1 cellular context compared by ENCODE assay signal in the genomic region with DNA sequence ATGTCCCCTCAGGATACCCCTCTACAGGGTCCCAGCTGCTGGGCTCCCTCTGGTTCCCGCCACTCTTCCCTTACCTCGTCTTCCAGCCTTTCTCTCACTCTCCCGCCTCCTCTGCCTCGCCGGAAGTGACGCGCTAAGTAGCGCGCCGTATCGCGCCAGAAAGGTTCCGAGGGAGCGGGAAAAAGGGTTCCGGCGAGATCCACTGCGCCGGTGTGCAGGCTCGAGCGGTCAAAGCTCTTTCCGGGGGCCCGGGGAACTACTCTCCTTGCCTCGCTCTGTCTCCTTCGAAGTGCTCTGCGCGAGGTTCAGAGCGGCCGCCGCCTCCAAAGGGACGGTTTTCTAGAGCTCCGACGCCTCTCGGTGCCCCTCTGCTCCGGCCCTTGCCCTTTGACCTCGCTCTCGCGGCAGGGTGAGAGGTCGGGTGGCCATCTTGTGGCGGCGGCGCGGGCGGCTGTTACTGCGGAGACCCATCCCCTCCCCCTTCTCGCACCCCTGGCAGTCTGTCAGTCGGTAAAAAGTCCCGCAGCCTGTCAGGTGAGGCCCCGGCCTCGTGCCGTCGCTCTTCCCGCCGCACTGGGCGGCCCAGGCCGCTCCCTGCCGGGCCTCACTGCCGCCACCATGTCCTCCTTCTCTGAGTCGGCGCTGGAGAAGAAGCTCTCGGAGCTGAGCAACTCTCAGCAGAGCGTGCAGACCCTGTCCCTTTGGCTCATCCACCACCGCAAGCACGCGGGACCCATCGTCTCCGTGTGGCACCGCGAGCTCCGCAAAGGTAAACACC.
A peak's percentile ranks its signal among the peaks of the same experiment; 100 is the strongest.
TF ChIP-seq lines count a peak whose summit lies in the region.

A gene with protein sequence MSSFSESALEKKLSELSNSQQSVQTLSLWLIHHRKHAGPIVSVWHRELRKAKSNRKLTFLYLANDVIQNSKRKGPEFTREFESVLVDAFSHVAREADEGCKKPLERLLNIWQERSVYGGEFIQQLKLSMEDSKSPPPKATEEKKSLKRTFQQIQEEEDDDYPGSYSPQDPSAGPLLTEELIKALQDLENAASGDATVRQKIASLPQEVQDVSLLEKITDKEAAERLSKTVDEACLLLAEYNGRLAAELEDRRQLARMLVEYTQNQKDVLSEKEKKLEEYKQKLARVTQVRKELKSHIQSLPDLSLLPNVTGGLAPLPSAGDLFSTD (plus strand): TSS at position 417 of the 778 bp plus-strand sequence. CDS start 202 bp downstream, at position 619.
Gene TTI1 (minus strand): TSS at position 127 of the 778 bp plus-strand sequence. CDS start 19,640 bp downstream, outside the sequence.

TF ChIP-seq in HepG2, 621 proteins besides CTCF, POLR2A, EP300 and RAD21 (continued from another document and continues in another):
- peak; percentile 75 for TF ChIP-seq ZBTB40 (IDR thresholded peaks at IDR 0.05)
- TF ChIP-seq ZBTB40 (CRISPR knock-in tag; IDR thresholded peaks at IDR 0.05), result peak; percentile 92
- peak; percentile 31; the same call in 1 of the 2 replicates for TF ChIP-seq MLX (CRISPR knock-in tag; IDR thresholded peaks at IDR 0.05)
- no peak for TF ChIP-seq HDAC6 (IDR thresholded peaks at IDR 0.05; ENCODE audit: low read depth, low read length)
- peak; percentile 76 for TF ChIP-seq ZSCAN25 (CRISPR knock-in tag; IDR thresholded peaks at IDR 0.05)
- peak; percentile 75 for TF ChIP-seq GTF3A (CRISPR knock-in tag; conservative IDR thresholded peaks at IDR 0.05)
- TF ChIP-seq ZNF773 (CRISPR knock-in tag; IDR thresholded peaks at IDR 0.05; ENCODE audit: borderline replicate concordance), result 0 out of 2 replicates have a peak, but pooled peaks have one; percentile 69
- 0 out of 2 replicates have a peak, but pooled peaks have one; percentile 3 for TF ChIP-seq ZNF451 (CRISPR knock-in tag; IDR thresholded peaks at IDR 0.05)
- peak; percentile 90 for TF ChIP-seq HCFC1 (IDR thresholded peaks at IDR 0.05; ENCODE audit: low read depth, low read length)
- peak; percentile 58 for TF ChIP-seq SKI (IDR thresholded peaks at IDR 0.05; ENCODE audit: partially characterized antibody)
- peak; percentile 98 for TF ChIP-seq ZNF547 (CRISPR knock-in tag; IDR thresholded peaks at IDR 0.05)
- TF ChIP-seq ZNF446 (CRISPR knock-in tag; IDR thresholded peaks at IDR 0.05), result peak; percentile 99
- TF ChIP-seq EZH2 (conservative IDR thresholded peaks at IDR 0.05; ENCODE audit: low read depth, low read length), result no peak
- peak; percentile 99 for TF ChIP-seq ARID4A (CRISPR knock-in tag; IDR thresholded peaks at IDR 0.05; ENCODE audit: borderline replicate concordance)
- TF ChIP-seq HMG20A (CRISPR knock-in tag; IDR thresholded peaks at IDR 0.05; ENCODE audit: borderline replicate concordance), result peak; percentile 59; the same call in 1 of the 2 replicates
- peak; percentile 80; the same call in 1 of the 2 replicates for TF ChIP-seq ELF4 (CRISPR knock-in tag; IDR thresholded peaks at IDR 0.05; ENCODE audit: borderline replicate concordance)
- peak; percentile 93; the same call in 1 of the 2 replicates for TF ChIP-seq ZNF703 (CRISPR knock-in tag; IDR thresholded peaks at IDR 0.05; ENCODE audit: borderline replicate concordance)
- TF ChIP-seq, protein P1, sequence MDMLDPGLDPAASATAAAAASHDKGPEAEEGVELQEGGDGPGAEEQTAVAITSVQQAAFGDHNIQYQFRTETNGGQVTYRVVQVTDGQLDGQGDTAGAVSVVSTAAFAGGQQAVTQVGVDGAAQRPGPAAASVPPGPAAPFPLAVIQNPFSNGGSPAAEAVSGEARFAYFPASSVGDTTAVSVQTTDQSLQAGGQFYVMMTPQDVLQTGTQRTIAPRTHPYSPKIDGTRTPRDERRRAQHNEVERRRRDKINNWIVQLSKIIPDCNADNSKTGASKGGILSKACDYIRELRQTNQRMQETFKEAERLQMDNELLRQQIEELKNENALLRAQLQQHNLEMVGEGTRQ (IDR thresholded peaks at IDR 0.05; ENCODE audit: low read depth, low read length), result no peak
- TF ChIP-seq, protein P1 (CRISPR knock-in tag; IDR thresholded peaks at IDR 0.05; ENCODE audit: borderline replicate concordance), result peak; percentile 69
- peak; percentile 75 for TF ChIP-seq ZNF160 (CRISPR knock-in tag; IDR thresholded peaks at IDR 0.05)
- peak; percentile 74; the same call in 1 of the 2 replicates for TF ChIP-seq PRMT3 (CRISPR knock-in tag; IDR thresholded peaks at IDR 0.05; ENCODE audit: borderline replicate concordance, low read depth)
- peak; percentile 99 for TF ChIP-seq KAT7 (CRISPR knock-in tag; IDR thresholded peaks at IDR 0.05; ENCODE audit: borderline replicate concordance)
- TF ChIP-seq JDP2 (CRISPR knock-in tag; IDR thresholded peaks at IDR 0.05; ENCODE audit: borderline replicate concordance), result peak; percentile 77; the same call in 1 of the 2 replicates
- TF ChIP-seq HMGA1 (CRISPR knock-in tag; conservative IDR thresholded peaks at IDR 0.05), result no peak
- TF ChIP-seq ZNF598 (CRISPR knock-in tag; IDR thresholded peaks at IDR 0.05; ENCODE audit: borderline replicate concordance), result 0 out of 2 replicates have a peak, but pooled peaks have one; percentile 44
- TF ChIP-seq TAF1 (CRISPR knock-in tag; IDR thresholded peaks at IDR 0.05), result peak; percentile 95
- TF ChIP-seq, protein P2, sequence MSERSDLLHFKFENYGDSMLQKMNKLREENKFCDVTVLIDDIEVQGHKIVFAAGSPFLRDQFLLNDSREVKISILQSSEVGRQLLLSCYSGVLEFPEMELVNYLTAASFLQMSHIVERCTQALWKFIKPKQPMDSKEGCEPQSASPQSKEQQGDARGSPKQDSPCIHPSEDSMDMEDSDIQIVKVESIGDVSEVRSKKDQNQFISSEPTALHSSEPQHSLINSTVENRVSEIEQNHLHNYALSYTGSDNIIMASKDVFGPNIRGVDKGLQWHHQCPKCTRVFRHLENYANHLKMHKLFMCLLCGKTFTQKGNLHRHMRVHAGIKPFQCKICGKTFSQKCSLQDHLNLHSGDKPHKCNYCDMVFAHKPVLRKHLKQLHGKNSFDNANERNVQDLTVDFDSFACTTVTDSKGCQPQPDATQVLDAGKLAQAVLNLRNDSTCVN (CRISPR knock-in tag; IDR thresholded peaks at IDR 0.05; ENCODE audit: borderline replicate concordance), result peak; percentile 82
- TF ChIP-seq ZBTB21 (CRISPR knock-in tag; IDR thresholded peaks at IDR 0.05), result peak; percentile 40; the same call in 1 of the 2 replicates
- TF ChIP-seq ZBTB49 (CRISPR knock-in tag; IDR thresholded peaks at IDR 0.05; ENCODE audit: borderline replicate concordance), result peak; percentile 78; the same call in 1 of the 2 replicates
- TF ChIP-seq HOXA5 (CRISPR knock-in tag; IDR thresholded peaks at IDR 0.05), result peak; percentile 80
- TF ChIP-seq SNAI1 (CRISPR knock-in tag; IDR thresholded peaks at IDR 0.05; ENCODE audit: borderline replicate concordance), result peak; percentile 80; the same call in 1 of the 2 replicates
- no peak for TF ChIP-seq SMAD1 (CRISPR knock-in tag; IDR thresholded peaks at IDR 0.05; ENCODE audit: borderline replicate concordance, low read depth)
